8 cellular contexts compared by ENCODE assay signal in genomic region chr1:64743954-64744491, GRCh38. TPM values are rescaled to one million over a fixed set of nuclear protein-coding genes. Genes with fewer than 3 reads are reported as not detected.
DNase-seq lines count a peak whose midpoint lies in the region; ATAC-seq, FAIRE-seq and TF ChIP-seq lines count a peak whose summit lies in the region.

No MANE protein-coding gene starts in this region.

- H3K4me1 ChIP-seq in HCT116 (ENCODE audit: control insufficient read depth in 1 of 2, insufficient read depth in 2 of 2, low read length in 2 of 2) (peaks cover 6 to 21% of the 10 kb centered on the region in 2 experiments; a peak in 2 of 4 replicates), breast epithelium (peaks cover 0 to 5% of the 10 kb centered on the region in 2 donors), mesodermal cell (ENCODE audit: control insufficient read depth, insufficient read depth, low read length, poor library complexity, severe bottlenecking) (no peaks in the 10 kb centered on the region)

- ATAC-seq in HCT116 (peak; percentile 6), GM18505 (IDR thresholded peaks at IDR 0.05; ENCODE audit: unreplicated experiment) (no peak)

- CTCF ChIA-PET in AG04450 (lab: Charles Lee), result no interaction called here
- CTCF ChIA-PET in HCT116 (lab: Charles Lee), result no interaction called here

- TF ChIP-seq RAD21 in HCT116 (IDR thresholded peaks at IDR 0.05; ENCODE audit: low read depth), result no peak

- no peaks in the 10 kb centered on the region for H3K27me3 ChIP-seq in AG04450 (ENCODE audit: control insufficient read depth, insufficient read depth, low read length)
- no peaks in the 10 kb centered on the region for H3K27me3 ChIP-seq in HCT116 (ENCODE audit: insufficient read depth, low read length)
- H3K27me3 ChIP-seq in breast epithelium, result no peaks in the 10 kb centered on the region

- no peaks in the 10 kb centered on the region for H4K20me1 ChIP-seq in HCT116 (ENCODE audit: insufficient read depth)

- POLR2A ChIA-PET in AG04450 (lab: Yijun Ruan, JAX), result no interaction called here
- POLR2A ChIA-PET in HCT116 (lab: Charles Lee), result no interaction called here

- no peak for FAIRE-seq in frontal cortex (lab: Jason Lieb, UNC)

- peaks cover 38% of the 10 kb centered on the region for H3K79me2 ChIP-seq in HCT116 (ENCODE audit: insufficient read depth, low read length)

- H3K9ac ChIP-seq in HCT116 (ENCODE audit: low read length), result peak overlapping the region; percentile 85

- peak overlapping the region; percentile 97 for H2AFZ ChIP-seq in HCT116 (ENCODE audit: low read depth, low read length, poor library complexity, severe bottlenecking)

- H3K27ac ChIP-seq in AG04450 (ENCODE audit: low read depth, low read length) (no peak overlapping the region), HCT116 (ENCODE audit: low read depth, low read length) (peak overlapping the region; percentile 60), breast epithelium (peak overlapping the region in 1 of 2 donors; percentile 80), mesodermal cell (ENCODE audit: low read depth, low read length, severe bottlenecking) (no peak overlapping the region)

- H3K9me2 ChIP-seq in HCT116 (ENCODE audit: insufficient read depth), result no peaks in the 10 kb centered on the region

- WGBS in mesodermal cell (ENCODE audit: insufficient coverage in 2 of 2), 2 experiments, result 23 to 37% methylated on average over 3 of the region's 4 CpGs

- TF ChIP-seq POLR2A in HCT116 (IDR thresholded peaks at IDR 0.05; ENCODE audit: borderline replicate concordance, extremely low read depth, insufficient read depth, insufficient read length) (no peak), breast epithelium (IDR thresholded peaks at IDR 0.05) (no peak), GM18505 (IDR thresholded peaks at IDR 0.05; ENCODE audit: borderline replicate concordance, extremely low read depth, insufficient read depth, insufficient read length) (no peak)

- TF ChIP-seq CTCF in AG04450 (IDR thresholded peaks at IDR 0.05; ENCODE audit: low read depth, low read length), result no peak
- TF ChIP-seq CTCF in HCT116 (IDR thresholded peaks at IDR 0.05 in 2 of 3, conservative IDR thresholded peaks at IDR 0.05 in 1 of 3; ENCODE audit: borderline replicate concordance in 1 of 3, insufficient read depth in 1 of 3, low read depth in 2 of 3, low read length in 2 of 3), result no peak
- TF ChIP-seq CTCF in breast epithelium (IDR thresholded peaks at IDR 0.05), result no peak

- DNase-seq in AG04450 (ENCODE audit: low read depth, low spot score), result no peak
- no peak for DNase-seq in HCT116 (ENCODE audit: low read depth, low spot score)
- no peak for DNase-seq in breast epithelium (ENCODE audit: low spot score in 2 of 2)
- no peak for DNase-seq in activated gamma-delta T cell (lab: John Stamatoyannopoulos, UW)
- DNase-seq in glomerular visceral epithelial cell (ENCODE audit: extremely low spot score), result no peak
- DNase-seq in frontal cortex (ENCODE audit: low spot score in 2 of 2), result no peak

- H3K9me3 ChIP-seq in AG04450 (ENCODE audit: control insufficient read depth, insufficient read depth, low read length), result no peaks in the 10 kb centered on the region
- H3K9me3 ChIP-seq in HCT116 (ENCODE audit: control insufficient read depth in 1 of 2, insufficient read depth in 1 of 2, low read depth in 1 of 2, low read length in 2 of 2), result no peaks in the 10 kb centered on the region
- H3K9me3 ChIP-seq in breast epithelium, result no peaks in the 10 kb centered on the region
- no peaks in the 10 kb centered on the region for H3K9me3 ChIP-seq in mesodermal cell (ENCODE audit: control insufficient read depth, low read length)

- intact Hi-C loops in HCT116 (cut with micrococcal nuclease) (no loop called here), breast epithelium (cut with DNase I; ENCODE audit: low total_unique reads) (no loop called here)

- peak overlapping the region; percentile 96 for H3K4me2 ChIP-seq in HCT116 (ENCODE audit: low read length)

- BruUV-seq in HCT116 (replicated peaks; lab: Mats Ljungman, UMichigan), result no TSS peak

- H3K4me3 ChIP-seq in AG04450 (ENCODE audit: low read depth, low read length) (peak overlapping the region; percentile 69), HCT116 (replicated peaks in 1 of 2; ENCODE audit: low read depth in 1 of 2, low read length in 2 of 2) (peak overlapping the region; percentile 70 to 88), breast epithelium (peak overlapping the region; percentile 68 to 94 (median 85)), mesodermal cell (ENCODE audit: extremely low read depth, insufficient read depth, low read length, poor library complexity, severe bottlenecking) (peak overlapping the region; percentile 78)

- RAD21 ChIA-PET in HCT116 (lab: Charles Lee; ENCODE audit: low non-redundant PET in 1 of 2, low total read pairs in 2 of 2, uncharacterized antibody in 2 of 2, unreplicated experiment in 2 of 2), result no interaction called here

- H3K36me3 ChIP-seq in HCT116 (ENCODE audit: control insufficient read depth in 1 of 2, insufficient read depth in 2 of 2, low read length in 2 of 2) (no peaks in the 10 kb centered on the region), breast epithelium (no peaks in the 10 kb centered on the region), mesodermal cell (ENCODE audit: control insufficient read depth, insufficient read depth, low read length) (no peaks in the 10 kb centered on the region)

TF ChIP-seq in HCT116, 20 proteins besides CTCF, POLR2A, EP300 and RAD21:
- no peak for TF ChIP-seq EGR1 (IDR thresholded peaks at IDR 0.05; ENCODE audit: low read depth)
- TF ChIP-seq SRF (IDR thresholded peaks at IDR 0.05; ENCODE audit: low read depth), result 0 out of 2 replicates have a peak, but pooled peaks have one; percentile 21

RNA-seq across cellular contexts. Expression of gene RAVER2, which starts 0.9 kb away (rescaled TPM):
- 4.1 and 5.5 TPM in 2 replicates for polyA plus RNA-seq in AG04450 (2011; rRNA removed)
- polyA minus RNA-seq in AG04450 (2011; rRNA and poly(A)+ RNA removed), result 3.7 and 5.2 TPM in 2 replicates
- total RNA-seq in HCT116 (2021; ENCODE audit: unreplicated experiment) (23.2 TPM), breast epithelium (10 to 100 TPM in 2 of 3 donors, 1 to 10 TPM in 1; 6.6 to 21.1 (median 17.0) TPM), frontal cortex (13.0 TPM)
- polyA plus RNA-seq in HCT116 (2012), result 7.8 and 10.3 TPM in 2 replicates
- 12.6 TPM for polyA plus RNA-seq in mesodermal cell (2013, experiment 1 of 2)
- 13.1 TPM for polyA plus RNA-seq in mesodermal cell (2013, experiment 2 of 2)
